Comparison of ENCODE assay signal across 8 cellular contexts in the genomic region with DNA sequence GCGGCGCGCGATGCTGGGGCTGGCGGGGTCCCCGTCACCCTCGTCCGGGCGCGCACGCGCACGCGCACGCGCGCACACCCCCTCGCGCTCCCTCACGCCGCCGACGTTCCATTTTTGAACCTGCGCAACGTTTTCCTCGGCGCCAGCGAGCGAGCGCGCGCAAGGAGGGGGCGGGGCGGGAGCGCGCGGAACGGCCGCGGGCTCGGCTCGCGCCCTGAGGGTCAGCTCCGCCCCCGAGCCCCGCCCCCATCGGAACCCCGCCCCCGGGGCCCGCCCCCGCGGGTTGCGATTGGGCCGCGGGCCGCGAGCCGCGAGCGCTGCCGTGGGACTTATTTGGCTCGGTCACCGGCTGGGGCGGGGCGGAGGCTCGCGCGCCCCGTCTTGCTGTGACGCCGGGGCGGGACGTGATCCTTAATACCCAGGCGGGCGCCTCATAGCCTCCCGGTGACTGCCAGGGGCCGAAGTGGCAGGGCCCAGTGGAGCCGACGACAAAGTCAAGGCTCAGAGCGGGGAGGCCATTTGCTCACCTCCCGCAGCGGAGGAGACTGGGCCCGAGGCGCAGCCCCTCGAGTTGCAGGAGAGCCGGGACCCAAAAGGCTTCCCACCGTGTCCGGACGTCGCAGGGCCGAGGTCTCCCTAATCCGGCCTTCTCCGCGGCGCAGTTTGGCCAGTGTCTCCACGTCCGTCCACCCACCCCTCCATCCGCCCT. TPM values are rescaled to one million over a fixed set of nuclear protein-coding genes. Genes with fewer than 3 reads are reported as not detected.
DNase-seq lines count a peak whose midpoint lies in the region; ATAC-seq, FAIRE-seq and TF ChIP-seq lines count a peak whose summit lies in the region.

Gene CBX7, minus strand, starts transcription at position 170 of the 709 bp plus-strand sequence. CDS start 236 bp downstream, outside the sequence.

- CTCF ChIA-PET in WTC11 (lab: Charles Lee): interaction anchor here (0.7 to 3.0 kb wide), 13 partner anchors 13 to 384 kb away, joined by 3 to 17 read pairs (median 6); no protein-coding TSS in a partner anchor

- ATAC-seq in HG02970 (IDR thresholded peaks at IDR 0.05; ENCODE audit: low FRiP score, unreplicated experiment): peak; percentile 83
- ATAC-seq in WTC11: peak; percentile 68

- H3K36me3 Mint-ChIP-seq in WTC11: no peaks in the 10 kb centered on the region

- no peaks in the 10 kb centered on the region for H3K36me3 ChIP-seq in bronchial epithelial cell (ENCODE audit: control insufficient read depth, insufficient read depth, low read length)

- peak; percentile 44 for DNase-seq in NCI-H2107 (lab: John Stamatoyannopoulos, UW)
- no peak for DNase-seq in NCI-H2107 treated with DMSO at 0.1 percent for 48 hours (lab: John Stamatoyannopoulos, UW; ENCODE audit: unreplicated experiment)
- peak; percentile 94 for DNase-seq in NCI-H2171 (lab: John Stamatoyannopoulos, UW)
- peak; percentile 87 for DNase-seq in WTC11 (ENCODE audit: low spot score)
- peak; percentile 53 for DNase-seq in bronchial epithelial cell (ENCODE audit: low read depth)
- peak; percentile 86 for DNase-seq in inferior parietal cortex (ENCODE audit: extremely low spot score)
- peak; percentile 86 for DNase-seq in stimulated activated CD4-positive, alpha-beta T cell treated with anti-CD3 and anti-CD28 coated beads, Interleukin-12 subunit alpha, Interleukin-12 subunit beta, amount 100 ng/mL, for 4 hours

- POLR2A ChIA-PET in WTC11 (lab: Charles Lee): interaction anchor here (0.6 to 1.3 kb wide), 4 partner anchors 159 to 384 kb away, joined by 3 read pairs; partner anchors contain the start of gene CBX6

- no peak for FAIRE-seq in bronchial epithelial cell (lab: Jason Lieb, UNC)

- peaks cover 26% of the 10 kb centered on the region for H3K4me1 Mint-ChIP-seq in WTC11

- H3K9me3 Mint-ChIP-seq in WTC11: no peaks in the 10 kb centered on the region

- no peak within 1 kb of the TSS for H3K27ac Mint-ChIP-seq in WTC11

- peak within 1 kb of the TSS; percentile 71 for H3K4me3 Mint-ChIP-seq in WTC11

- H3K27me3 ChIP-seq in bronchial epithelial cell (ENCODE audit: control insufficient read depth, insufficient read depth, low read length): peaks cover 4% of the 10 kb centered on the region

- peaks cover 42% of the 10 kb centered on the region for H3K27me3 Mint-ChIP-seq in WTC11 (ENCODE audit: low read depth)

- peak within 1 kb of the TSS; percentile 44 for H3K4me3 ChIP-seq in bronchial epithelial cell (ENCODE audit: low read depth, low read length)

- no peak for TF ChIP-seq CTCF in WTC11 (IDR thresholded peaks at IDR 0.05)
- no peak for TF ChIP-seq CTCF in bronchial epithelial cell (IDR thresholded peaks at IDR 0.05; ENCODE audit: insufficient read depth, low read length, severe bottlenecking)

TF ChIP-seq in WTC11, 78 proteins besides CTCF, POLR2A, EP300 and RAD21 (continues in another document):
- no peak; the same call in 1 of the 2 replicates for TF ChIP-seq CREM (CRISPR knock-in tag; IDR thresholded peaks at IDR 0.05)
- TF ChIP-seq GABPB1 (CRISPR knock-in tag; IDR thresholded peaks at IDR 0.05): no peak
- 0 out of 2 replicates have a peak, but pooled peaks have one; percentile 4 for TF ChIP-seq ZNF423 (CRISPR knock-in tag; IDR thresholded peaks at IDR 0.05)
- TF ChIP-seq PRRX2 (CRISPR knock-in tag; IDR thresholded peaks at IDR 0.05): no peak
- TF ChIP-seq USF2 (CRISPR knock-in tag; IDR thresholded peaks at IDR 0.05): peak; percentile 31; the same call in 1 of the 2 replicates
- TF ChIP-seq FOXK1 (CRISPR knock-in tag; IDR thresholded peaks at IDR 0.05): peak; percentile 16; the same call in 1 of the 2 replicates
- TF ChIP-seq ELF4 (CRISPR knock-in tag; IDR thresholded peaks at IDR 0.05; ENCODE audit: low read depth): no peak
- TF ChIP-seq ZNF416 (CRISPR knock-in tag; IDR thresholded peaks at IDR 0.05): no peak
- TF ChIP-seq SMAD4 (CRISPR knock-in tag; IDR thresholded peaks at IDR 0.05): no peak
- no peak for TF ChIP-seq FOXJ3 (CRISPR knock-in tag; IDR thresholded peaks at IDR 0.05; ENCODE audit: borderline replicate concordance)
- no peak for TF ChIP-seq SMAD3 (CRISPR knock-in tag; IDR thresholded peaks at IDR 0.05; ENCODE audit: borderline replicate concordance)
- no peak; the same call in 1 of the 2 replicates for TF ChIP-seq ZNF671 (CRISPR knock-in tag; IDR thresholded peaks at IDR 0.05)
- no peak for TF ChIP-seq KAT7 (CRISPR knock-in tag; IDR thresholded peaks at IDR 0.05; ENCODE audit: borderline replicate concordance)
- 0 out of 2 replicates have a peak, but pooled peaks have one; percentile 14 for TF ChIP-seq TEAD1 (CRISPR knock-in tag; IDR thresholded peaks at IDR 0.05)
- TF ChIP-seq, protein P1, sequence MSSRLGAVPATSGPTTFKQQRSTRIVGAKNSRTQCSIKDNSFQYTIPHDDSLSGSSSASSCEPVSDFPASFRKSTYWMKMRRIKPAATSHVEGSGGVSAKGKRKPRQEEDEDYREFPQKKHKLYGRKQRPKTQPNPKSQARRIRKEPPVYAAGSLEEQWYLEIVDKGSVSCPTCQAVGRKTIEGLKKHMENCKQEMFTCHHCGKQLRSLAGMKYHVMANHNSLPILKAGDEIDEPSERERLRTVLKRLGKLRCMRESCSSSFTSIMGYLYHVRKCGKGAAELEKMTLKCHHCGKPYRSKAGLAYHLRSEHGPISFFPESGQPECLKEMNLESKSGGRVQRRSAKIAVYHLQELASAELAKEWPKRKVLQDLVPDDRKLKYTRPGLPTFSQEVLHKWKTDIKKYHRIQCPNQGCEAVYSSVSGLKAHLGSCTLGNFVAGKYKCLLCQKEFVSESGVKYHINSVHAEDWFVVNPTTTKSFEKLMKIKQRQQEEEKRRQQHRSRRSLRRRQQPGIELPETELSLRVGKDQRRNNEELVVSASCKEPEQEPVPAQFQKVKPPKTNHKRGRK (CRISPR knock-in tag; IDR thresholded peaks at IDR 0.05; ENCODE audit: borderline replicate concordance): no peak
- TF ChIP-seq JUN (CRISPR knock-in tag; IDR thresholded peaks at IDR 0.05): no peak
- no peak for TF ChIP-seq ZNF532 (CRISPR knock-in tag; IDR thresholded peaks at IDR 0.05; ENCODE audit: borderline replicate concordance)
- TF ChIP-seq, protein P2, sequence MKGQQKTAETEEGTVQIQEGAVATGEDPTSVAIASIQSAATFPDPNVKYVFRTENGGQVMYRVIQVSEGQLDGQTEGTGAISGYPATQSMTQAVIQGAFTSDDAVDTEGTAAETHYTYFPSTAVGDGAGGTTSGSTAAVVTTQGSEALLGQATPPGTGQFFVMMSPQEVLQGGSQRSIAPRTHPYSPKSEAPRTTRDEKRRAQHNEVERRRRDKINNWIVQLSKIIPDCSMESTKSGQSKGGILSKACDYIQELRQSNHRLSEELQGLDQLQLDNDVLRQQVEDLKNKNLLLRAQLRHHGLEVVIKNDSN (CRISPR knock-in tag; IDR thresholded peaks at IDR 0.05): no peak
- no peak for TF ChIP-seq IRF1 (CRISPR knock-in tag; IDR thresholded peaks at IDR 0.05)
- TF ChIP-seq ESRRA (CRISPR knock-in tag; IDR thresholded peaks at IDR 0.05; ENCODE audit: borderline replicate concordance): peak; percentile 19; the same call in 1 of the 2 replicates
- TF ChIP-seq NR3C1 (CRISPR knock-in tag; conservative IDR thresholded peaks at IDR 0.05; ENCODE audit: low read depth): no peak

RNA-seq across cellular contexts. Expression of gene CBX7, which starts in this region (rescaled TPM):
- total RNA-seq in WTC11 (2021) (10.6 to 11.1 TPM (median 10.6 TPM) in 3 replicates), bronchial epithelial cell (1.8 and 2.1 TPM in 2 replicates)
